ENCODE assay signal across 18 cellular contexts in genomic region chr2:150601280-150602038, GRCh38.
A peak's percentile ranks its signal among the peaks of the same experiment; 100 is the strongest.
DNase-seq lines count a peak whose midpoint lies in the region; ATAC-seq, FAIRE-seq and TF ChIP-seq lines count a peak whose summit lies in the region.
"Had no signal": no experiment of that assay in that cellular context is flagged by ENCODE, and none has a peak within 500 bp of the region (broad histone marks: within the 10 kb centered on the region; RNA-seq: fewer than 3 reads in every experiment).

No MANE protein-coding gene starts in this region.

- H3K27ac Mint-ChIP-seq in T-helper 2 cell treated with Interferon-gamma antibody and Interleukin-4, amounts not matched to agents 5 μg/mL and 100 μg/mL, for 36 hours, result no peak overlapping the region
- H3K27ac Mint-ChIP-seq: activated naive CD8-positive, alpha-beta T cell treated with anti-CD3 and anti-CD28 coated beads, Interleukin-2, amount 10 ng/mL, durations not matched to agents 7 days and 5 days; natural killer cell had no signal

- H3K4me1 ChIP-seq in keratinocyte (ENCODE audit: control insufficient read depth, extremely low read depth, insufficient read depth, low read length), result peaks cover 5% of the 10 kb centered on the region
- peaks cover 0 to 4% of the 10 kb centered on the region in 2 donors for H3K4me1 ChIP-seq in small intestine (ENCODE audit: control insufficient read depth in 2 of 2, insufficient read depth in 1 of 2, low read depth in 1 of 2, low read length in 1 of 2)
- H3K4me1 ChIP-seq: suprapubic skin had no signal

- no peak for FAIRE-seq in keratinocyte (lab: Jason Lieb, UNC)
- FAIRE-seq in small intestine (lab: Jason Lieb, UNC), result no peak

- H3K4me3 Mint-ChIP-seq in T-helper 2 cell treated with Interferon-gamma antibody and Interleukin-4, amounts not matched to agents 5 μg/mL and 100 μg/mL, for 36 hours, result no peak overlapping the region
- H3K4me3 Mint-ChIP-seq: activated naive CD8-positive, alpha-beta T cell treated with anti-CD3 and anti-CD28 coated beads, Interleukin-2, amount 10 ng/mL, durations not matched to agents 7 days and 5 days; natural killer cell had no signal

- H3K27me3 ChIP-seq in brain microvascular endothelial cell (replicated peaks), result no peaks in the 10 kb centered on the region
- H3K27me3 ChIP-seq in keratinocyte (ENCODE audit: control insufficient read depth, extremely low read depth, insufficient read depth, low read length), result no peaks in the 10 kb centered on the region
- no peaks in the 10 kb centered on the region for H3K27me3 ChIP-seq in small intestine (ENCODE audit: control insufficient read depth in 2 of 2, insufficient read depth in 2 of 2, low read length in 2 of 2)
- H3K27me3 ChIP-seq: suprapubic skin had no signal

- H3K9me1 ChIP-seq in keratinocyte (ENCODE audit: control insufficient read depth, extremely low read depth, insufficient read depth, low read length), result no peaks in the 10 kb centered on the region

- no peak overlapping the region for H3K9ac ChIP-seq in keratinocyte (ENCODE audit: control insufficient read depth, extremely low read depth, insufficient read depth, low read length)
- H3K9ac ChIP-seq: KMS-11 had no signal

- in situ Hi-C loops in brain microvascular endothelial cell (cut with HindIII; ENCODE audit: low pct_ligation_motif_present, low sequenced_read_pairs), result no loop called here

- H3K4me3 ChIP-seq in brain microvascular endothelial cell (ENCODE audit: low read depth, low read length) (no peak overlapping the region), keratinocyte (ENCODE audit: control insufficient read depth in 2 of 3, extremely low read depth in 1 of 3, insufficient read depth in 2 of 3, low read depth in 1 of 3, low read length in 3 of 3) (peak overlapping the region in 2 of 3 experiments; percentile 17 to 48), small intestine (ENCODE audit: low read depth in 1 of 2, low read length in 2 of 2) (no peak overlapping the region)
- H3K4me3 ChIP-seq: suprapubic skin had no signal

- peak overlapping the region; percentile 79 for H2AFZ ChIP-seq in keratinocyte (ENCODE audit: control insufficient read depth, low read length)

- H3K4me1 Mint-ChIP-seq in T-helper 2 cell treated with Interferon-gamma antibody and Interleukin-4, amounts not matched to agents 5 μg/mL and 100 μg/mL, for 36 hours (ENCODE audit: low read depth), result no peaks in the 10 kb centered on the region
- H3K4me1 Mint-ChIP-seq: activated naive CD8-positive, alpha-beta T cell treated with anti-CD3 and anti-CD28 coated beads, Interleukin-2, amount 10 ng/mL, durations not matched to agents 7 days and 5 days; natural killer cell had no signal

- no peak for ATAC-seq in HG03045 (IDR thresholded peaks at IDR 0.05; ENCODE audit: unreplicated experiment)
- ATAC-seq: left cardiac atrium, natural killer cell had no signal

- dilution Hi-C loops in keratinocyte (cut with MboI; ENCODE audit: extremely low pct_ligation_motif_present, low sequenced_read_pairs), result no loop called here

- H3K27ac ChIP-seq in brain microvascular endothelial cell (peak overlapping the region; percentile 38), keratinocyte (ENCODE audit: control insufficient read depth, insufficient read depth, low read length) (no peak overlapping the region), small intestine (ENCODE audit: low read depth in 1 of 2, low read length in 1 of 2) (no peak overlapping the region)
- H3K27ac ChIP-seq: KMS-11, suprapubic skin, WERI-Rb-1 had no signal

- H3K27me3 Mint-ChIP-seq in T-helper 2 cell treated with Interferon-gamma antibody and Interleukin-4, amounts not matched to agents 5 μg/mL and 100 μg/mL, for 36 hours (ENCODE audit: low read depth), result no peaks in the 10 kb centered on the region
- H3K27me3 Mint-ChIP-seq: activated naive CD8-positive, alpha-beta T cell treated with anti-CD3 and anti-CD28 coated beads, Interleukin-2, amount 10 ng/mL, durations not matched to agents 7 days and 5 days had no signal

- H3K4me2 ChIP-seq in keratinocyte (ENCODE audit: control insufficient read depth, extremely low read depth, insufficient read depth, low read depth, low read length), result peak overlapping the region; percentile 51
- H3K4me2 ChIP-seq: KMS-11 had no signal

- no peaks in the 10 kb centered on the region for H3K9me3 Mint-ChIP-seq in T-helper 2 cell treated with Interferon-gamma antibody and Interleukin-4, amounts not matched to agents 5 μg/mL and 100 μg/mL, for 36 hours
- H3K9me3 Mint-ChIP-seq: activated naive CD8-positive, alpha-beta T cell treated with anti-CD3 and anti-CD28 coated beads, Interleukin-2, amount 10 ng/mL, durations not matched to agents 7 days and 5 days had no signal

- 40 to 62% (median 47%) methylated on average over 6 of the region's 6 CpGs for WGBS in small intestine, 3 donors

- no peaks in the 10 kb centered on the region for H4K20me1 ChIP-seq in keratinocyte (ENCODE audit: control insufficient read depth, extremely low read depth, insufficient read depth, low read length)

- H3K9me3 ChIP-seq in keratinocyte (ENCODE audit: control insufficient read depth, low read depth, low read length) (no peaks in the 10 kb centered on the region), small intestine (ENCODE audit: control insufficient read depth, low read depth) (no peaks in the 10 kb centered on the region)
- H3K9me3 ChIP-seq: suprapubic skin had no signal

- TF ChIP-seq CTCF in brain microvascular endothelial cell (IDR thresholded peaks at IDR 0.05; ENCODE audit: low read depth, low read length, missing control alignments), result no peak
- TF ChIP-seq CTCF in keratinocyte (optimal IDR thresholded peaks at IDR 0.05 in 1 of 3, IDR thresholded peaks at IDR 0.05 in 1 of 3, conservative IDR thresholded peaks at IDR 0.05 in 1 of 3; ENCODE audit: extremely low read depth in 1 of 3, insufficient read depth in 2 of 3, low read length in 3 of 3), result no peak

- H3K79me2 ChIP-seq in keratinocyte (ENCODE audit: control insufficient read depth, insufficient read depth, low read length), result no peaks in the 10 kb centered on the region

- H3K36me3 ChIP-seq in brain microvascular endothelial cell (replicated peaks), result no peaks in the 10 kb centered on the region
- no peaks in the 10 kb centered on the region for H3K36me3 ChIP-seq in keratinocyte (ENCODE audit: control insufficient read depth in 2 of 2, extremely low read depth in 1 of 2, insufficient read depth in 2 of 2, low read length in 2 of 2)
- no peaks in the 10 kb centered on the region for H3K36me3 ChIP-seq in small intestine (ENCODE audit: control insufficient read depth in 2 of 2, insufficient read depth in 2 of 2, low read length in 2 of 2)
- H3K36me3 ChIP-seq: suprapubic skin, WERI-Rb-1 had no signal

- H3K36me3 Mint-ChIP-seq in T-helper 2 cell treated with Interferon-gamma antibody and Interleukin-4, amounts not matched to agents 5 μg/mL and 100 μg/mL, for 36 hours (ENCODE audit: low read depth), result no peaks in the 10 kb centered on the region
- H3K36me3 Mint-ChIP-seq: activated naive CD8-positive, alpha-beta T cell treated with anti-CD3 and anti-CD28 coated beads, Interleukin-2, amount 10 ng/mL, durations not matched to agents 7 days and 5 days; natural killer cell had no signal

- DNase-seq in HS-27A (ENCODE audit: low read depth) (peak; percentile 71), brain microvascular endothelial cell (peak; percentile 51), keratinocyte (ENCODE audit: low read depth, low spot score) (no peak), small intestine (peak; percentile 48), DMS79 treated with DMSO at 0.1 percent for 48 hours (lab: John Stamatoyannopoulos, UW) (no peak)
- DNase-seq in activated CD4-positive, alpha-beta T cell treated with anti-CD3 and anti-CD28 coated beads, Interleukin-2, amount 50 U/mL, for 4 hours, result no peak
- no peak for DNase-seq in T-helper 2 cell treated with Interferon-gamma antibody and Interleukin-4, amounts not matched to agents 5 μg/mL and 100 μg/mL, for 36 hours (ENCODE audit: low spot score)
- DNase-seq: activated CD8-positive, alpha-beta memory T cell treated with anti-CD3 and anti-CD28 coated beads, Interleukin-2, amount 50 U/mL, for 4 hours; activated naive CD8-positive, alpha-beta T cell treated with anti-CD3 and anti-CD28 coated beads, Interleukin-2, amount 10 ng/mL, durations not matched to agents 7 days and 5 days; glutamatergic neuron; left cardiac atrium; natural killer cell; NCI-H187 treated with DMSO at 0.1 percent for 48 hours; NK-92 treated with Interleukin-12 subunit alpha and Interleukin-12 subunit beta, amount 100 ng/mL, for 24 hours; WERI-Rb-1 had no signal

Comparison
In these comparisons a context has a peak if more than half of its experiments do, and no peak if none do; other contexts are left out.
1. DNase-seq: peak in HS-27A (single experiment), brain microvascular endothelial cell (single experiment) and small intestine (single experiment); none in keratinocyte (single experiment), activated CD4-positive, alpha-beta T cell treated with anti-CD3 and anti-CD28 coated beads, Interleukin-2, amount 50 U/mL, for 4 hours (0 of 2), T-helper 2 cell treated with Interferon-gamma antibody and Interleukin-4, amounts not matched to agents 5 μg/mL and 100 μg/mL, for 36 hours (single experiment) and DMS79 treated with DMSO at 0.1 percent for 48 hours (single experiment).
2. H3K4me3 ChIP-seq: peak in keratinocyte (2 of 3); none in brain microvascular endothelial cell (single experiment) and small intestine (0 of 2).